In the genomic region with DNA sequence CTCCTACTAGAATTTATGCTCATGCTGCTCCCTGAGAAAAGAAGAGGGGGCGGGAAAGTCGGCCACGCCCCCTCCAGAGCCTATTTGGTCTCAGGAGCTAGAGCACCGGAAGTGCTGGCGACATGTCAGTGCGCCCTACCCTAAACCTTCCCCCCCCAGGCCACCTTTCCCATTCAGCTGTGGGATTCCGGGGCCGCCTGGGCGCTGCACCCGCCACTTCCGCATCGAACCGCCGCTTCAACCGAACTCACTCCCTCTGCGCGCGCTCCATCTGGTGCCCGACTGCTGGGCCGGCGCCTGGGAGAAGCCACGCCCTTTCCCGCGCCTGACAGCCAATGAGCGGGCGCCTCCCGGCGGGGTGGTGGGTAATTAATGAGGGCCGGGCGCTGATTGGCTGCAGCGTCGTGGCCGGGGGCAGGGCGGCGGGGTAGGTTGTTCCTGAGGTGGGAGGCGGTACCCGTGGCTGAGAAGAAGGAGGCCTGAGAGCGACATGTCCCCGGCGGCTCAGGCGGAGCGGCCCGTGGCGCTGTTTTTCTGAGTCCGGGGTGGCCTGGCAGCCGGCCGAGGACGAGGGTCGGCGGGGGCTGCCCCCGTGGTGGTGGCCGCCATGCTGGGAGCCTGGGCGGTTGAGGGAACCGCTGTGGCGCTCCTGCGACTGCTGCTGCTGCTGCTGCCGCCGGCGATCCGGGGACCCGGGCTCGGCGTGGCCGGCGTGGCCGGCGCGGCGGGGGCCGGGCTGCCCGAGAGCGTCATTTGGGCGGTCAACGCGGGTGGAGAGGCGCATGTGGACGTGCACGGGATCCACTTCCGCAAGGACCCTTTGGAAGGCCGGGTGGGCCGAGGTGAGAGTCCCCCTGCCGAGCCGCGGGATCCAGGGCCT, we compare ENCODE assay signal across 8 cellular contexts. TPM values are rescaled to one million over a fixed set of nuclear protein-coding genes. Genes with fewer than 3 reads are reported as not detected.
DNase-seq lines count a peak whose midpoint lies in the region; ATAC-seq, FAIRE-seq and TF ChIP-seq lines count a peak whose summit lies in the region.

A gene with protein sequence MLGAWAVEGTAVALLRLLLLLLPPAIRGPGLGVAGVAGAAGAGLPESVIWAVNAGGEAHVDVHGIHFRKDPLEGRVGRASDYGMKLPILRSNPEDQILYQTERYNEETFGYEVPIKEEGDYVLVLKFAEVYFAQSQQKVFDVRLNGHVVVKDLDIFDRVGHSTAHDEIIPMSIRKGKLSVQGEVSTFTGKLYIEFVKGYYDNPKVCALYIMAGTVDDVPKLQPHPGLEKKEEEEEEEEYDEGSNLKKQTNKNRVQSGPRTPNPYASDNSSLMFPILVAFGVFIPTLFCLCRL (plus strand): TSS at position 460 of the 880 bp plus-strand sequence. CDS start 148 bp downstream, at position 608.

- H3K27ac ChIP-seq in OCI-LY7 (ENCODE audit: low read depth, low read length, poor library complexity, severe bottlenecking) (peak within 1 kb of the TSS; percentile 94), endothelial cell of umbilical vein (ENCODE audit: insufficient read depth, low read depth, low read length) (peak within 1 kb of the TSS; percentile 86)

- FAIRE-seq in endothelial cell of umbilical vein (lab: Jason Lieb, UNC) = no peak

- CTCF ChIA-PET in OCI-LY7 (lab: Charles Lee; ENCODE audit: unreplicated experiment) = interaction anchor here (1.0 to 2.3 kb wide), 3 partner anchors 38 to 285 kb away, joined by 3 to 6 read pairs (median 4); no protein-coding TSS in a partner anchor
- CTCF ChIA-PET in endothelial cell of umbilical vein (lab: Charles Lee) = interaction anchor here (1.4 to 3.9 kb wide), 5 partner anchors 8 to 285 kb away, joined by 3 to 21 read pairs (median 15); no protein-coding TSS in a partner anchor

- no TSS peak for BruUV-seq in OCI-LY7 (replicated peaks; lab: Mats Ljungman, UMichigan)
- BruUV-seq in endothelial cell of umbilical vein (replicated peaks; lab: Mats Ljungman, UMichigan) = TSS peak; percentile 90

- intact Hi-C loops in OCI-LY7 (cut with micrococcal nuclease; ENCODE audit: unreplicated experiment) (loop anchor here (1.0 to 2.0 kb wide), 5 partner anchors 18 to 284 kb away; partner anchors contain the start of genes POP5 and UNC119B), endothelial cell of umbilical vein (cut with micrococcal nuclease) (loop anchor here (1.0 kb wide), 5 partner anchors 10 to 104 kb away; partner anchors contain the start of gene UNC119B)

- H3K9me1 ChIP-seq in endothelial cell of umbilical vein (replicated peaks; ENCODE audit: control insufficient read depth, extremely low read depth, insufficient read depth, low read length) = no peaks in the 10 kb centered on the region

- no peaks in the 10 kb centered on the region for H3K27me3 ChIP-seq in endothelial cell of umbilical vein (ENCODE audit: control insufficient read depth in 2 of 2, insufficient read depth in 2 of 2, low read length in 2 of 2)

- peak; percentile 62 for ATAC-seq in GM21526 (IDR thresholded peaks at IDR 0.05; ENCODE audit: low FRiP score, unreplicated experiment)

- H4K20me1 ChIP-seq in OCI-LY7 (ENCODE audit: insufficient read depth, low read length) (peaks cover 30% of the 10 kb centered on the region), endothelial cell of umbilical vein (replicated peaks; ENCODE audit: control insufficient read depth, extremely low read depth, insufficient read depth, low read length) (no peaks in the 10 kb centered on the region)

- H3K4me2 ChIP-seq in OCI-LY7 (ENCODE audit: low read length) (peak within 1 kb of the TSS; percentile 98), endothelial cell of umbilical vein (ENCODE audit: insufficient read depth, low read length) (peak within 1 kb of the TSS; percentile 97)

- H2AFZ ChIP-seq in OCI-LY7 (ENCODE audit: low read length) (peak within 1 kb of the TSS; percentile 82), endothelial cell of umbilical vein (ENCODE audit: low read depth, low read length) (peak within 1 kb of the TSS; percentile 93)

- DNase-seq in DMS114 treated with DMSO at 0.1 percent for 48 hours (lab: John Stamatoyannopoulos, UW; ENCODE audit: unreplicated experiment) (peak; percentile 95), HuH-7.5 (ENCODE audit: low spot score) (peak; percentile 96), OCI-LY7 (ENCODE audit: low spot score) (peak; percentile 99), activated T-cell treated with anti-CD3 and anti-CD28 coated beads for 1 hour (ENCODE audit: low read depth) (peak; percentile 98), endothelial cell of umbilical vein (ENCODE audit: low read depth, low spot score) (peak; percentile 97), middle frontal gyrus (ENCODE audit: extremely low spot score, low spot score) (peak; percentile 92)
- peak; percentile 98 for DNase-seq in stimulated activated CD8-positive, alpha-beta memory T cell treated with anti-CD3 and anti-CD28 coated beads, Interleukin-2, amount 100 ng/mL, for 48 hours (ENCODE audit: low read depth in 2 of 2)

- TF ChIP-seq CTCF in OCI-LY7 (conservative IDR thresholded peaks at IDR 0.05; ENCODE audit: low read length) = peak; percentile 65
- TF ChIP-seq CTCF in endothelial cell of umbilical vein (IDR thresholded peaks at IDR 0.05; ENCODE audit: extremely low read depth in 1 of 2, insufficient read depth in 1 of 2, low read depth in 1 of 2, low read length in 2 of 2) = no peak

- peak; percentile 72 for TF ChIP-seq POLR2A in endothelial cell of umbilical vein (IDR thresholded peaks at IDR 0.05; ENCODE audit: low read depth, low read length)

- H3K9me2 ChIP-seq in OCI-LY7 (ENCODE audit: insufficient read depth, low read length) = no peaks in the 10 kb centered on the region

- H3K79me2 ChIP-seq in OCI-LY7 (ENCODE audit: insufficient read depth, low read depth, low read length) (peaks cover 49% of the 10 kb centered on the region), endothelial cell of umbilical vein (ENCODE audit: control insufficient read depth, insufficient read depth, low read length) (peaks cover 47% of the 10 kb centered on the region)

- peak within 1 kb of the TSS; percentile 91 for H3K9ac ChIP-seq in endothelial cell of umbilical vein (replicated peaks; ENCODE audit: extremely low read depth, insufficient read depth, low read length)

- H3K4me1 ChIP-seq in OCI-LY7 (ENCODE audit: insufficient read depth, low read length, poor library complexity, severe bottlenecking) (peaks cover 56% of the 10 kb centered on the region), endothelial cell of umbilical vein (ENCODE audit: control insufficient read depth, extremely low read depth, insufficient read depth, low read length) (peaks cover 27% of the 10 kb centered on the region)

- H3K4me3 ChIP-seq in OCI-LY7 (ENCODE audit: low read depth, low read length, poor library complexity, severe bottlenecking) = peak within 1 kb of the TSS; percentile 91
- H3K4me3 ChIP-seq in endothelial cell of umbilical vein (replicated peaks in 1 of 3; ENCODE audit: insufficient read depth in 1 of 3, low read depth in 1 of 3, low read length in 3 of 3) = peak within 1 kb of the TSS; percentile 77 to 88 (median 80)

- POLR2A ChIA-PET in OCI-LY7 (lab: Charles Lee) (interaction anchor here (0.6 to 1.6 kb wide), 4 partner anchors 21 to 106 kb away, joined by 3 to 6 read pairs (median 4); partner anchors contain the start of gene POP5), endothelial cell of umbilical vein (lab: Charles Lee) (interaction anchor here (0.6 to 0.9 kb wide), 2 partner anchors 12 to 1098 kb away, joined by 3 read pairs; no protein-coding TSS in a partner anchor)

- dilution Hi-C loops in endothelial cell of umbilical vein (cut with MboI; ENCODE audit: extremely low pct_ligation_motif_present, low sequenced_read_pairs) = no loop called here

- H3K36me3 ChIP-seq in OCI-LY7 (ENCODE audit: insufficient read depth, low read length) = peaks cover 16% of the 10 kb centered on the region; the same call in 1 of the 2 replicates
- no peaks in the 10 kb centered on the region for H3K36me3 ChIP-seq in endothelial cell of umbilical vein (ENCODE audit: control insufficient read depth in 2 of 2, extremely low read depth in 1 of 2, insufficient read depth in 2 of 2, low read length in 2 of 2)

- H3K9me3 ChIP-seq in OCI-LY7 (ENCODE audit: low read length) (no peaks in the 10 kb centered on the region; the same call in 1 of the 2 replicates), endothelial cell of umbilical vein (replicated peaks; ENCODE audit: control insufficient read depth, insufficient read depth, low read length) (no peaks in the 10 kb centered on the region)

TF ChIP-seq in endothelial cell of umbilical vein, 7 proteins besides CTCF, POLR2A, EP300 and RAD21:
- no peak for TF ChIP-seq FOS (IDR thresholded peaks at IDR 0.05; ENCODE audit: borderline replicate concordance, insufficient read depth, low read length)
- TF ChIP-seq JUN (IDR thresholded peaks at IDR 0.05; ENCODE audit: borderline replicate concordance, insufficient read depth, insufficient read length, low read depth) = no peak
- peak; percentile 81 for TF ChIP-seq POLR2AphosphoS5 (IDR thresholded peaks at IDR 0.05; ENCODE audit: insufficient read depth, low read depth, low read length)

RNA-seq across cellular contexts. Expression of the gene that starts here (rescaled TPM):
- 69.7 and 74.1 TPM in 2 replicates for total RNA-seq in OCI-LY7 (2014; rRNA removed; shearing (Covaris generic))
- total RNA-seq in OCI-LY7 (2022) (82.4 and 101 TPM in 2 replicates), endothelial cell of umbilical vein (132 and 144 TPM in 2 replicates)
- polyA plus RNA-seq in endothelial cell of umbilical vein = 18.6 and 28.4 TPM in 2 replicates
- polyA plus RNA-seq in endothelial cell of umbilical vein (2011; cell fraction: cytosol; rRNA removed) = 35.9 and 42.0 TPM in 2 replicates
- polyA plus RNA-seq in endothelial cell of umbilical vein (2011; cell fraction: nucleus; rRNA removed) = 25.5 and 36.7 TPM in 2 replicates
- polyA plus RNA-seq in endothelial cell of umbilical vein (2012) = 90.3 and 114 TPM in 2 replicates
- polyA minus RNA-seq in endothelial cell of umbilical vein = 81.1 and 97.0 TPM in 2 replicates
- polyA minus RNA-seq in endothelial cell of umbilical vein (2011; cell fraction: cytosol; rRNA and poly(A)+ RNA removed) = 33.7 TPM
- 17.3 and 32.9 TPM in 2 replicates for polyA minus RNA-seq in endothelial cell of umbilical vein (2011; cell fraction: nucleus; rRNA and poly(A)+ RNA removed)

Comparison
In these comparisons a context has a peak if more than half of its experiments do, and no peak if none do; other contexts are left out.
1. Peak in every context shown above with its lines: DNase-seq, ATAC-seq, H3K4me3 ChIP-seq and H3K27ac ChIP-seq.